20 cellular contexts compared by ENCODE assay signal in the genomic region with DNA sequence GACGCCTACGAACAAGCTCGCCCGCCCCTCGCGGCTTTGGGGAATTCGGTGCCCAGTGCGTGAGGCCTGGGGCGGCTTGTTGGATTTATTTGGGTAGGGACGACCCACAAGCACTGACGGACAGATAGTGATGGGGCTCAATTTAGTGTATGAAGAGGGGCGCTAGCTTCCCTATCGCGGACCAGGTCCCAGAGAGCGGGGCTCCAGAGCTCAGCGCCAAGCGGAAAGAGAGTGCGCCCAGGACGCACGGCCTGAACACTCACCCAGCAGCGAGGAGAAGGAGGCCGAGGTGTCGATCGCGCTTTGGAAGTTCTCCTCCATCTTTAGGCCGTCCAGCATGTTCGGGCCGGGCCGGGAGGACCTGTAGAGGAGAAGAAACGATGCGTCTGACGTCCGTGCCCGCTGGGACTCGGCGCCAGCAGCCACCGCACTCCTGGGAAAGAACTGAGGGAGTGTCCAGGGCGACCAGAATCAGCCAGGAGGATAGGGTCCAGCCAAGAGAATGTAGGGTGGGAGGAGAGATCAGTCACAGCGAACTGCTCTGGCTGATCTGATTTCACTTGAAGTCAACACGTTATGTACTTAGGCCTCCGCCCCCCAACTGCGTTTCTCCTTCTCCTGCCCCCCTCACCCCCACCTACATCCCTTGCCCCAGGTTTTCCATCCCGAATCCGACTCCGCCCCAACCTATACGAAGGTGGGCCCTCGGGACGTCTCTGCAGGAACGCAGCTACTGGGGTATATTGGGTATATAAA. TPM values are rescaled to one million over a fixed set of nuclear protein-coding genes. Genes with fewer than 3 reads are reported as not detected.
DNase-seq lines count a peak whose midpoint lies in the region; ATAC-seq, FAIRE-seq and TF ChIP-seq lines count a peak whose summit lies in the region.
"Had no signal": no experiment of that assay in that cellular context is flagged by ENCODE, and none has a peak within 500 bp of the region (broad histone marks: within the 10 kb centered on the region; RNA-seq: fewer than 3 reads in every experiment).

No MANE protein-coding gene starts in this region.

- H3T11ph ChIP-seq in H9 (ENCODE audit: low read length) = no peak overlapping the region

- H2BK5ac ChIP-seq in H9 (ENCODE audit: insufficient read length, low read length) = no peak overlapping the region

- peaks cover 81% of the 10 kb centered on the region for H3K27me3 ChIP-seq in H9 (ENCODE audit: insufficient read depth, low read length)
- H3K27me3 ChIP-seq in iPS-20b (ENCODE audit: insufficient read depth, low read length) = peaks cover 100% of the 10 kb centered on the region
- H3K27me3 ChIP-seq in skeletal muscle tissue (ENCODE audit: control insufficient read depth in 3 of 3, insufficient read depth in 3 of 3, low read length in 3 of 3) = peaks cover 58 to 69% (median 69%) of the 10 kb centered on the region in 3 donors

- H3K27ac ChIP-seq in H9 (ENCODE audit: insufficient read length, low read depth, low read length) (no peak overlapping the region), iPS-20b (ENCODE audit: low read length) (no peak overlapping the region), skeletal muscle tissue (ENCODE audit: low read depth, low read length) (no peak overlapping the region)
- H3K27ac ChIP-seq: GM23248, SJSA1, WERI-Rb-1 had no signal

- H2BK15ac ChIP-seq in H9 (ENCODE audit: low read depth, low read length) = no peak overlapping the region

- no peak overlapping the region for H4K91ac ChIP-seq in H9 (ENCODE audit: insufficient read length, low read depth, low read length)

- peaks cover 36% of the 10 kb centered on the region for H3K23me2 ChIP-seq in H9 (ENCODE audit: insufficient read length, low read depth, low read length, poor library complexity, severe bottlenecking)

- no peak overlapping the region for H3K4ac ChIP-seq in H9 (ENCODE audit: low read depth, low read length)

- no peak overlapping the region for H4K5ac ChIP-seq in H9 (ENCODE audit: insufficient read length, low read depth, low read length)

- no peaks in the 10 kb centered on the region for H4K20me1 ChIP-seq in H9 (ENCODE audit: control insufficient read depth, insufficient read depth, insufficient read length)

- H3K79me1 ChIP-seq in H9 (ENCODE audit: insufficient read depth, low read depth, low read length, poor library complexity, severe bottlenecking) = no peaks in the 10 kb centered on the region

- H3K36me3 Mint-ChIP-seq in H9 (ENCODE audit: insufficient read depth in 1 of 3, low read depth in 3 of 3) = no peaks in the 10 kb centered on the region; a peak in 2 of 7 replicates
- no peaks in the 10 kb centered on the region for H3K36me3 Mint-ChIP-seq in WTC11
- no peaks in the 10 kb centered on the region for H3K36me3 Mint-ChIP-seq in HFFc6 (ENCODE audit: low read depth)

- DNase-seq in H9 (peak; percentile 59), WTC11 (ENCODE audit: low spot score) (peak; percentile 40), H54 (ENCODE audit: insufficient read length, low spot score) (no peak), HFFc6 (no peak), hippocampal formation (lab: John Stamatoyannopoulos, UW) (no peak)
- DNase-seq in activated effector memory CD4-positive, alpha-beta T cell treated with Interleukin-2 at 50 U/mL for 16 hours = no peak
- DNase-seq: Caco-2; central memory CD4-positive, alpha-beta T cell; NCI-H1417 treated with DMSO at 0.1 percent for 48 hours; NCI-H748 treated with DMSO at 0.1 percent for 48 hours; occipital lobe; stimulated activated CD4-positive, alpha-beta T cell treated with anti-CD3 and anti-CD28 coated beads, Interleukin-2, amount 100 ng/mL, for 24 hours; stimulated activated naive CD8-positive, alpha-beta T cell treated with anti-CD3 and anti-CD28 coated beads, Interleukin-15, Interleukin-2, amounts not matched to agents 100 U/mL and 50 U/mL, for 24 hours; WERI-Rb-1 had no signal

- H3K23ac ChIP-seq in H9 (ENCODE audit: insufficient read length, low read depth, low read length) = no peak overlapping the region

- H3K56ac ChIP-seq in H9 (ENCODE audit: insufficient read length, low read depth, low read length) = no peak overlapping the region

- H3K4me3 ChIP-seq in iPS-20b (ENCODE audit: low read length) = peak overlapping the region; percentile 65
- H3K4me3 ChIP-seq in skeletal muscle tissue (ENCODE audit: low read length in 3 of 3) = peak overlapping the region; percentile 60 to 68 (median 68)
- H3K4me3 ChIP-seq: SJSA1 had no signal

- POLR2A ChIA-PET in WTC11 (lab: Charles Lee) = no interaction called here

- no peak overlapping the region for H2AFZ ChIP-seq in H9 (ENCODE audit: low read length)
- H2AFZ ChIP-seq: GM23248 had no signal

- H3K27ac Mint-ChIP-seq in H9 (no peak overlapping the region), WTC11 (no peak overlapping the region), HFFc6 (no peak overlapping the region)
- H3K27ac Mint-ChIP-seq: activated T-helper 17 cell treated with anti-CD3 and anti-CD28 coated beads, Interleukin-2, amount 50 U/mL, for 72 hours had no signal

- TF ChIP-seq CTCF in H9 (conservative IDR thresholded peaks at IDR 0.05) (no peak), WTC11 (IDR thresholded peaks at IDR 0.05) (no peak), HFFc6 (IDR thresholded peaks at IDR 0.05) (no peak)

- H3K9me3 Mint-ChIP-seq in H9 = peaks cover 2 to 6% of the 10 kb centered on the region in 2 experiments; a peak in 2 of 5 replicates
- H3K9me3 Mint-ChIP-seq in WTC11 = no peaks in the 10 kb centered on the region
- no peaks in the 10 kb centered on the region for H3K9me3 Mint-ChIP-seq in HFFc6
- H3K9me3 Mint-ChIP-seq: activated T-helper 17 cell treated with anti-CD3 and anti-CD28 coated beads, Interleukin-2, amount 50 U/mL, for 72 hours had no signal

- no peak for TF ChIP-seq POLR2A in H54 (IDR thresholded peaks at IDR 0.05; ENCODE audit: low read depth, low read length)

- CTCF ChIA-PET in WTC11 (lab: Charles Lee) = interaction anchor here (0.8 to 7.9 kb wide), 7 partner anchors 13 to 226 kb away, joined by 3 to 137 read pairs (median 5); no protein-coding TSS in a partner anchor

- no peaks in the 10 kb centered on the region for H3K79me2 ChIP-seq in H9 (ENCODE audit: insufficient read depth, low read length)

- H3K4me3 Mint-ChIP-seq in H9 (peak overlapping the region; percentile 53 to 88), WTC11 (peak overlapping the region; percentile 74), HFFc6 (no peak overlapping the region)
- H3K4me3 Mint-ChIP-seq: activated T-helper 17 cell treated with anti-CD3 and anti-CD28 coated beads, Interleukin-2, amount 50 U/mL, for 72 hours had no signal

- no peak overlapping the region for H3K18ac ChIP-seq in H9 (ENCODE audit: insufficient read length, low read depth, low read length)

- no peak overlapping the region for H2AK5ac ChIP-seq in H9 (ENCODE audit: insufficient read length, low read length)

- no peak overlapping the region for H4K8ac ChIP-seq in H9 (replicated peaks; ENCODE audit: insufficient read length, low read depth, low read length)

- peak; percentile 4 for ATAC-seq in WTC11
- ATAC-seq: activated T-helper 17 cell treated with anti-CD3 and anti-CD28 coated beads, Interleukin-2, amount 50 U/mL, for 72 hours; stimulated activated naive CD8-positive, alpha-beta T cell treated with anti-CD3 and anti-CD28 coated beads, Interleukin-15, Interleukin-2, amounts not matched to agents 100 U/mL and 50 U/mL, for 24 hours had no signal

- no CpG with 5 or more reads among the region's 49 CpGs for WGBS in H9 (ENCODE audit: extremely low coverage, insufficient read length, low lambda C conversion rate)

- H3K9me3 ChIP-seq in H9 (ENCODE audit: control insufficient read depth, low read depth, low read length) (no peaks in the 10 kb centered on the region), iPS-20b (ENCODE audit: insufficient read depth, low read depth, low read length) (no peaks in the 10 kb centered on the region), skeletal muscle tissue (ENCODE audit: control insufficient read depth in 3 of 3, low read length in 3 of 3) (no peaks in the 10 kb centered on the region)
- H3K9me3 ChIP-seq: Caco-2, SJSA1 had no signal

- no peak overlapping the region for H3K9ac ChIP-seq in H9 (ENCODE audit: extremely low read depth, insufficient read length, low read length)
- H3K9ac ChIP-seq in iPS-20b (ENCODE audit: low read depth, low read length) = no peak overlapping the region
- H3K9ac ChIP-seq in skeletal muscle tissue (ENCODE audit: low read depth in 1 of 3, low read length in 3 of 3) = peak overlapping the region in 2 of 3 donors; percentile 38 to 60
- H3K9ac ChIP-seq: GM23248 had no signal

- no peak overlapping the region for H2BK12ac ChIP-seq in H9 (ENCODE audit: insufficient read length, low read depth, low read length)

- H2BK120ac ChIP-seq in H9 (ENCODE audit: low read depth, low read length, poor library complexity, severe bottlenecking) = no peak overlapping the region

- H3K4me1 Mint-ChIP-seq in H9 = peaks cover 46 to 51% of the 10 kb centered on the region in 2 experiments
- H3K4me1 Mint-ChIP-seq in WTC11 = peaks cover 54% of the 10 kb centered on the region
- H3K4me1 Mint-ChIP-seq in HFFc6 (ENCODE audit: low read depth) = no peaks in the 10 kb centered on the region; the same call in 1 of the 2 replicates
- H3K4me1 Mint-ChIP-seq: activated T-helper 17 cell treated with anti-CD3 and anti-CD28 coated beads, Interleukin-2, amount 50 U/mL, for 72 hours had no signal

- peak overlapping the region; percentile 64 for H3K4me2 ChIP-seq in H9 (ENCODE audit: insufficient read depth, insufficient read length, low read length)

- no peak overlapping the region for H3K14ac ChIP-seq in H9 (ENCODE audit: insufficient read depth, low read length)

- no peaks in the 10 kb centered on the region for H3K36me3 ChIP-seq in iPS-20b (ENCODE audit: insufficient read depth, low read depth, low read length)
- H3K36me3 ChIP-seq in skeletal muscle tissue (ENCODE audit: control insufficient read depth in 3 of 3, insufficient read depth in 3 of 3, low read length in 3 of 3) = no peaks in the 10 kb centered on the region
- H3K36me3 ChIP-seq: SJSA1, WERI-Rb-1 had no signal

- no peak for FAIRE-seq in H54 (lab: Jason Lieb, UNC)

- no peak overlapping the region for H2BK20ac ChIP-seq in H9 (ENCODE audit: low read depth, low read length, poor library complexity, severe bottlenecking)

- H3K27me3 Mint-ChIP-seq in H9 (ENCODE audit: low read depth) (peaks cover 99% of the 10 kb centered on the region), WTC11 (ENCODE audit: low read depth) (peaks cover 99% of the 10 kb centered on the region), HFFc6 (ENCODE audit: insufficient read depth) (peaks cover 55% of the 10 kb centered on the region)

- H3K4me1 ChIP-seq in H9 (ENCODE audit: insufficient read depth, low read length) (no peaks in the 10 kb centered on the region), iPS-20b (ENCODE audit: insufficient read depth, low read length) (peaks cover 12% of the 10 kb centered on the region; the same call in 1 of the 2 replicates), skeletal muscle tissue (ENCODE audit: control insufficient read depth in 3 of 3, insufficient read depth in 3 of 3, low read length in 3 of 3) (peaks cover 19 to 24% (median 21%) of the 10 kb centered on the region in 3 donors)
- H3K4me1 ChIP-seq: Caco-2, SJSA1 had no signal

RNA-seq across cellular contexts. Expression of gene LMX1A, which starts 1.1 kb away (rescaled TPM):
- total RNA-seq in H9 (2021) (not detected in 2 replicates), WTC11 (2021) (not detected in 3 replicates), skeletal muscle tissue (1.6 TPM)
- total RNA-seq in HFFc6 (2021; fragmentation: NEBNext Ultra II Directional; extraction: Animal tissue kit (Norgen Biotek cat#: 25700)) = not detected
- total RNA-seq: activated T-helper 17 cell treated with anti-CD3 and anti-CD28 coated beads, Interleukin-2, amount 50 U/mL, for 72 hours; Caco-2; GM23248; HT1080; occipital lobe; SJSA1 had no signal

Comparison
In these comparisons a context has a peak if more than half of its experiments do, and no peak if none do; other contexts are left out.
1. DNase-seq: peak in H9 (single experiment) and WTC11 (single experiment); none in H54 (single experiment), HFFc6 (single experiment), hippocampal formation (0 of 2) and activated effector memory CD4-positive, alpha-beta T cell treated with Interleukin-2 at 50 U/mL for 16 hours (single experiment).
2. H3K9ac ChIP-seq: peak in skeletal muscle tissue (2 of 3); none in H9 (single experiment) and iPS-20b (single experiment).